Comparison of ENCODE assay signal across 1 cellular context in the genomic region with DNA sequence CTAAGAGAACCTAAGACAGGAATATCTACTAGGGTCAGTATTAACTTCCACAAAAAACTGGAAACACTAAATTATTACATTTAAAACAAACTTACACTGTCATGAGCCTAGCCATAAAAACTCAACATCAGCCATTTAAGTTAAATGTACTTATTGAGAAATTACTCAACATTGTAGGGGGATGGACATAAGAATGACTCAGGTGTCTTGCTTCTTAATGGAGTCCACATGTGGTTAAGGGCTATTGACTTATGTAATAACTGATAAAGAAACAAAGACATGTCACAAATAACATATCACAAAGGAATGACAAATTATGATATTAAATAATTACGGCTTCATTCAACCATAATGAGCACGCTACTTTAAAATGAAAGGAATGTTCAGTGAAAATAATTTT.
TF ChIP-seq lines count a peak whose summit lies in the region.

No MANE protein-coding gene starts in this region.

TF ChIP-seq in IMR-90, 13 proteins besides CTCF, POLR2A, EP300 and RAD21:
- TF ChIP-seq NFE2L2 (IDR thresholded peaks at IDR 0.05; ENCODE audit: low read depth, low read length) (no peak), CEBPB (IDR thresholded peaks at IDR 0.05; ENCODE audit: low read depth, low read length) (0 out of 2 replicates have a peak, but pooled peaks have one; percentile 13)
